7 cellular contexts compared by ENCODE assay signal in genomic region chr17:37742114-37742761, GRCh38. TPM values are rescaled to one million over a fixed set of nuclear protein-coding genes. Genes with fewer than 3 reads are reported as not detected.
DNase-seq lines count a peak whose midpoint lies in the region; ATAC-seq and TF ChIP-seq lines count a peak whose summit lies in the region.

No MANE protein-coding gene starts in this region.

- in situ Hi-C loops in GM18951 (cut with MboI; ENCODE audit: low sequenced_read_pairs, unreplicated experiment), result no loop called here
- in situ Hi-C loops in Panc1 (cut with HindIII; ENCODE audit: low pct_unique_long_range_greater_than_20kb, low sequenced_read_pairs), result no loop called here

- TF ChIP-seq CTCF in Panc1 (IDR thresholded peaks at IDR 0.05), result no peak
- TF ChIP-seq CTCF in retinal pigment epithelial cell (conservative IDR thresholded peaks at IDR 0.05; ENCODE audit: low read depth, low read length), result no peak

- no TSS peak for BruUV-seq in Panc1 (replicated peaks; lab: Mats Ljungman, UMichigan)

- CTCF ChIA-PET in Panc1 (lab: Charles Lee), result no interaction called here

- H3K4me3 ChIP-seq in Panc1 (ENCODE audit: low read depth in 2 of 2, low read length in 2 of 2) (peak overlapping the region; percentile 35 to 56), retinal pigment epithelial cell (ENCODE audit: low read length) (peak overlapping the region; percentile 19)

- peak; percentile 68 for ATAC-seq in Panc1
- no peak for ATAC-seq in HG03135 (IDR thresholded peaks at IDR 0.05; ENCODE audit: unreplicated experiment)

- no peak for DNase-seq in Panc1 (ENCODE audit: low read depth, low spot score)
- DNase-seq in erythroblast (lab: John Stamatoyannopoulos, UW), result peak; percentile 61 to 67
- DNase-seq in retinal pigment epithelial cell (ENCODE audit: low read depth), result no peak
- DNase-seq in substantia nigra (lab: John Stamatoyannopoulos, UW), result no peak
- DNase-seq in MV-4-11 (lab: John Stamatoyannopoulos, UW), result no peak

- POLR2A ChIA-PET in Panc1 (lab: Charles Lee), result no interaction called here

- no peaks in the 10 kb centered on the region for H3K9me3 ChIP-seq in Panc1 (ENCODE audit: control insufficient read depth, insufficient read depth, low read depth, low read length)

- TF ChIP-seq POLR2A in GM18951 (IDR thresholded peaks at IDR 0.05; ENCODE audit: extremely low read depth, insufficient read depth, insufficient read length) (peak; percentile 39), erythroblast (IDR thresholded peaks at IDR 0.05; ENCODE audit: low read length) (no peak)

- H3K36me3 ChIP-seq in Panc1 (ENCODE audit: control insufficient read depth, insufficient read depth, low read length), result no peaks in the 10 kb centered on the region; the same call in 1 of the 2 replicates

- H3K27me3 ChIP-seq in Panc1 (ENCODE audit: control insufficient read depth, insufficient read depth, low read length), result peaks cover 18% of the 10 kb centered on the region

- intact Hi-C loops in Panc1 (cut with micrococcal nuclease; ENCODE audit: unreplicated experiment), result no loop called here

- no peaks in the 10 kb centered on the region for H3K4me1 ChIP-seq in Panc1 (ENCODE audit: control insufficient read depth, insufficient read depth, low read length)

- H3K27ac ChIP-seq in Panc1 (ENCODE audit: low read length) (no peak overlapping the region), substantia nigra (ENCODE audit: low read depth, low read length, poor library complexity, severe bottlenecking) (no peak overlapping the region)

RNA-seq across cellular contexts. Expression of gene HNF1B, which starts 2.6 kb away (rescaled TPM):
- not detected for total RNA-seq in Panc1 (2021; ENCODE audit: unreplicated experiment)
- polyA plus RNA-seq in Panc1 (2012; ENCODE audit: insufficient read length), result not detected

Comparison
In these comparisons a context has a peak if more than half of its experiments do, and no peak if none do; other contexts are left out.
1. DNase-seq: peak in erythroblast (2 of 2); none in Panc1 (single experiment), retinal pigment epithelial cell (single experiment), substantia nigra (0 of 49) and MV-4-11 (single experiment).